Comparison of ENCODE assay signal across 8 cellular contexts in genomic region chr14:88005050-88005481, GRCh38. TPM values are rescaled to one million over a fixed set of nuclear protein-coding genes. Genes with fewer than 3 reads are reported as not detected.
DNase-seq lines count a peak whose midpoint lies in the region; ATAC-seq and TF ChIP-seq lines count a peak whose summit lies in the region.

GPR65 (plus strand) TSS chr14:88005135; CDS start chr14:88010848, 5,713 bp downstream.

- peak within 1 kb of the TSS; percentile 81 for H3K27ac ChIP-seq in DND-41 (ENCODE audit: low read length)

- H3K4me1 ChIP-seq in DND-41 (ENCODE audit: insufficient read depth, low read length): peaks cover 64% of the 10 kb centered on the region

- H3K27me3 ChIP-seq in DND-41 (ENCODE audit: insufficient read depth, low read length, poor library complexity): no peaks in the 10 kb centered on the region

- peaks cover 25% of the 10 kb centered on the region for H3K36me3 Mint-ChIP-seq in activated CD4-positive, alpha-beta T cell treated with anti-CD3 and anti-CD28 coated beads, Interleukin-2, amount 10 ng/mL, durations not matched to agents 24 days and 14 days (ENCODE audit: low read depth)
- H3K36me3 Mint-ChIP-seq in naive B cell: no peaks in the 10 kb centered on the region

- peaks cover 16% of the 10 kb centered on the region for H3K9me3 Mint-ChIP-seq in activated CD4-positive, alpha-beta T cell treated with anti-CD3 and anti-CD28 coated beads, Interleukin-2, amount 10 ng/mL, durations not matched to agents 24 days and 14 days
- H3K9me3 Mint-ChIP-seq in naive B cell: no peaks in the 10 kb centered on the region

- H3K4me2 ChIP-seq in DND-41 (ENCODE audit: insufficient read depth, low read length): peak within 1 kb of the TSS; percentile 79

- peak within 1 kb of the TSS; percentile 87 for H3K4me3 Mint-ChIP-seq in activated CD4-positive, alpha-beta T cell treated with anti-CD3 and anti-CD28 coated beads, Interleukin-2, amount 10 ng/mL, durations not matched to agents 24 days and 14 days
- H3K4me3 Mint-ChIP-seq in naive B cell: peak within 1 kb of the TSS; percentile 76 to 92 (median 88)

- DNase-seq in DND-41 (peak; percentile 61), naive B cell (peak; percentile 59), retina (no peak), DMS53 (lab: John Stamatoyannopoulos, UW) (no peak), SHP77 (lab: John Stamatoyannopoulos, UW) (no peak)
- peak; percentile 85 for DNase-seq in activated CD4-positive, alpha-beta T cell treated with anti-CD3 and anti-CD28 coated beads, Interleukin-2, amount 10 ng/mL, durations not matched to agents 24 days and 14 days

- H3K27ac Mint-ChIP-seq in activated CD4-positive, alpha-beta T cell treated with anti-CD3 and anti-CD28 coated beads, Interleukin-2, amount 10 ng/mL, durations not matched to agents 24 days and 14 days: peak within 1 kb of the TSS; percentile 90
- H3K27ac Mint-ChIP-seq in naive B cell: peak within 1 kb of the TSS; percentile 85 to 98 (median 96)

- no peak within 1 kb of the TSS for H2AFZ ChIP-seq in DND-41 (ENCODE audit: low read depth, low read length)

- H3K79me2 ChIP-seq in DND-41 (ENCODE audit: insufficient read depth, low read length): peaks cover 24% of the 10 kb centered on the region

- ATAC-seq in DND-41 (ENCODE audit: insufficient read depth, low read depth) (peak; percentile 63), GM19328 (IDR thresholded peaks at IDR 0.05; ENCODE audit: unreplicated experiment) (peak; percentile 64), HG03342 (IDR thresholded peaks at IDR 0.05; ENCODE audit: unreplicated experiment) (peak; percentile 73), naive B cell (ENCODE audit: low read depth in 2 of 2) (peak; percentile 61 to 69)

- H3K4me3 ChIP-seq in DND-41 (ENCODE audit: low read depth in 1 of 2, low read length in 2 of 2): peak within 1 kb of the TSS; percentile 5 to 57; a peak in 3 of 4 replicates

- no peaks in the 10 kb centered on the region for H3K27me3 Mint-ChIP-seq in activated CD4-positive, alpha-beta T cell treated with anti-CD3 and anti-CD28 coated beads, Interleukin-2, amount 10 ng/mL, durations not matched to agents 24 days and 14 days
- no peaks in the 10 kb centered on the region for H3K27me3 Mint-ChIP-seq in naive B cell

- intact Hi-C loops in activated CD4-positive, alpha-beta T cell treated with anti-CD3 and anti-CD28 coated beads, Interleukin-2, amount 10 ng/mL, durations not matched to agents 24 days and 14 days (cut with micrococcal nuclease): loop anchor here (5.0 to 10.0 kb wide), 5 partner anchors 37 to 1952 kb away; partner anchors contain the start of genes SPATA7, TDP1 and ZC3H14

- no peaks in the 10 kb centered on the region for H3K9me3 ChIP-seq in DND-41 (ENCODE audit: insufficient read depth, low read length, severe bottlenecking)

- H4K20me1 ChIP-seq in DND-41 (ENCODE audit: insufficient read depth, low read length): no peaks in the 10 kb centered on the region

- peak within 1 kb of the TSS; percentile 50 for H3K9ac ChIP-seq in DND-41 (ENCODE audit: low read depth, low read length)

- TF ChIP-seq CTCF in DND-41 (IDR thresholded peaks at IDR 0.05; ENCODE audit: borderline replicate concordance, extremely low read depth, low read length, poor library complexity, severe bottlenecking): no peak

- H3K36me3 ChIP-seq in DND-41 (ENCODE audit: insufficient read depth, low read length): no peaks in the 10 kb centered on the region

- H3K4me1 Mint-ChIP-seq in activated CD4-positive, alpha-beta T cell treated with anti-CD3 and anti-CD28 coated beads, Interleukin-2, amount 10 ng/mL, durations not matched to agents 24 days and 14 days: peaks cover 51% of the 10 kb centered on the region
- H3K4me1 Mint-ChIP-seq in naive B cell: peaks cover 53 to 65% (median 60%) of the 10 kb centered on the region in 3 donors

RNA-seq across cellular contexts. Expression of gene GPR65, which starts in this region (rescaled TPM):
- 8.1 and 8.3 TPM in 2 replicates for total RNA-seq in activated CD4-positive, alpha-beta T cell treated with anti-CD3 and anti-CD28 coated beads, Interleukin-2, amount 10 ng/mL, durations not matched to agents 24 days and 14 days
- 10 to 100 TPM; 14.2 to 32.3 (median 18.8) TPM for polyA plus RNA-seq in naive B cell (ENCODE audit: low read depth in 6 of 6)

Comparison
In these comparisons a context has a peak if more than half of its experiments do, and no peak if none do; other contexts are left out.
1. DNase-seq: peak in DND-41 (single experiment), activated CD4-positive, alpha-beta T cell treated with anti-CD3 and anti-CD28 coated beads, Interleukin-2, amount 10 ng/mL, durations not matched to agents 24 days and 14 days (single experiment) and naive B cell (single experiment); none in retina (single experiment), DMS53 (single experiment) and SHP77 (0 of 2).
2. Peak in every context shown above with its lines, with median percentiles within 50 percentile points of each other: ATAC-seq.